In genomic region chr2:29015701-29016470, GRCh38 we compare ENCODE assay signal across 12 cellular contexts. TPM values are rescaled to one million over a fixed set of nuclear protein-coding genes. Genes with fewer than 3 reads are reported as not detected.
DNase-seq lines count a peak whose midpoint lies in the region; ATAC-seq, FAIRE-seq and TF ChIP-seq lines count a peak whose summit lies in the region.
"Had no signal": no experiment of that assay in that cellular context is flagged by ENCODE, and none has a peak within 500 bp of the region (broad histone marks: within the 10 kb centered on the region; RNA-seq: fewer than 3 reads in every experiment).

No MANE protein-coding gene starts in this region.

- H3K4me3 ChIP-seq in heart left ventricle (peak overlapping the region in 9 of 12 donors; percentile 8 to 47 (median 33)), skin epidermis (no peak overlapping the region)

- H3K36me3 Mint-ChIP-seq in T-helper 17 cell (ENCODE audit: low read depth) = peaks cover 6% of the 10 kb centered on the region

- peak overlapping the region; percentile 100 for H3K27ac Mint-ChIP-seq in T-helper 17 cell
- H3K27ac Mint-ChIP-seq: HFFc6 had no signal

- ATAC-seq in T-helper 17 cell (no peak), heart left ventricle (peak; percentile 21 to 66 (median 38)), GM21367 (IDR thresholded peaks at IDR 0.05; ENCODE audit: unreplicated experiment) (no peak)

- no peaks in the 10 kb centered on the region for H3K27me3 ChIP-seq in heart left ventricle

- H3K9me3 ChIP-seq in T-helper 17 cell (ENCODE audit: control insufficient read depth, low read length, poor library complexity, severe bottlenecking) (no peaks in the 10 kb centered on the region), heart left ventricle (no peaks in the 10 kb centered on the region)

- peaks cover 58% of the 10 kb centered on the region for H3K4me1 Mint-ChIP-seq in T-helper 17 cell

- TF ChIP-seq POLR2A in GM12892 (IDR thresholded peaks at IDR 0.05; ENCODE audit: low read depth, low read length) (no peak), heart left ventricle (IDR thresholded peaks at IDR 0.05) (no peak)

- no peaks in the 10 kb centered on the region for H3K36me3 ChIP-seq in heart left ventricle

- no peak for DNase-seq in GM12892 (ENCODE audit: insufficient read length)
- no peak for DNase-seq in T-helper 17 cell
- DNase-seq in heart left ventricle = peak; percentile 52 to 86 (median 74)
- no peak for DNase-seq in cortex of kidney (lab: John Stamatoyannopoulos, UW)
- no peak for DNase-seq in NCI-H1930 (lab: John Stamatoyannopoulos, UW)
- no peak for DNase-seq in RPMI8226
- DNase-seq: DMS53 had no signal

- intact Hi-C loops in heart left ventricle (cut with DNase I) = loop anchor here in 4 of 10 donors (2.0 to 10.0 kb wide), 5 partner anchors 57 to 101 kb away; partner anchors contain the start of gene CLIP4 (in 3 of the 4)

- FAIRE-seq in GM12892 (lab: Jason Lieb, UNC) = peak; percentile 33
- FAIRE-seq: keratinocyte had no signal

- H3K4me1 ChIP-seq in heart left ventricle = peaks cover 4 to 74% (median 56%) of the 10 kb centered on the region in 12 donors

- H3K27ac ChIP-seq in heart left ventricle = peak overlapping the region; percentile 79 to 98 (median 88)
- H3K27ac ChIP-seq in skin epidermis = peak overlapping the region in 15 of 21 experiments; percentile 18 to 96 (median 66)

- 47 to 58% (median 51%) methylated on average over 17 of the region's 17 CpGs for WGBS in heart left ventricle, 4 donors

- H3K27me3 Mint-ChIP-seq in T-helper 17 cell = no peaks in the 10 kb centered on the region

- TF ChIP-seq CTCF in heart left ventricle (IDR thresholded peaks at IDR 0.05) = no peak

- peak overlapping the region; percentile 90 for H3K4me3 Mint-ChIP-seq in T-helper 17 cell
- H3K4me3 Mint-ChIP-seq: HFFc6 had no signal

RNA-seq across cellular contexts. Expression of gene TOGARAM2, which starts 34.8 kb away (rescaled TPM):
- polyA plus RNA-seq in GM12892 (2012; ENCODE audit: missing spikeins) = 0.34 TPM
- 1 to 10 TPM; 4.2 to 5.2 TPM for total RNA-seq in T-helper 17 cell
- 10 to 100 TPM in 3 of 9 donors, 1 to 10 TPM in 5, under 1 TPM in 1; 0.24 to 23.5 (median 6.2) TPM for total RNA-seq in heart left ventricle
- polyA plus RNA-seq in heart left ventricle = 10 to 100 TPM in 1 of 2 donors, 1 to 10 TPM in 1; 5.5 to 23.9 TPM
- total RNA-seq: HFFc6, pulmonary artery endothelial cell had no signal

RNA-seq across cellular contexts. Expression of gene PCARE, which starts 58.4 kb away (rescaled TPM):
- polyA plus RNA-seq in GM12892 (2012; ENCODE audit: missing spikeins) = not detected
- total RNA-seq in T-helper 17 cell (not detected), heart left ventricle (1 to 10 TPM in 4 of 9 donors, under 1 TPM in 5; 0.61 to 2.4 (median 0.87) TPM)
- 1 to 10 TPM in 1 of 2 donors, under 1 TPM in 1; 0.10 to 1.6 TPM for polyA plus RNA-seq in heart left ventricle
- total RNA-seq: HFFc6, pulmonary artery endothelial cell had no signal
- polyA plus RNA-seq: keratinocyte had no signal

Comparison
In these comparisons a context has a peak if more than half of its experiments do, and no peak if none do; other contexts are left out.
1. DNase-seq: peak in heart left ventricle (5 of 5); none in GM12892 (single experiment), T-helper 17 cell (0 of 3), cortex of kidney (single experiment), NCI-H1930 (0 of 2) and RPMI8226 (single experiment).
2. ATAC-seq: peak in heart left ventricle (4 of 4); none in T-helper 17 cell (single experiment) and GM21367 (single experiment).
3. H3K4me3 ChIP-seq: peak in heart left ventricle (9 of 12); none in skin epidermis (0 of 7).